25 cellular contexts compared by ENCODE assay signal in the genomic region with DNA sequence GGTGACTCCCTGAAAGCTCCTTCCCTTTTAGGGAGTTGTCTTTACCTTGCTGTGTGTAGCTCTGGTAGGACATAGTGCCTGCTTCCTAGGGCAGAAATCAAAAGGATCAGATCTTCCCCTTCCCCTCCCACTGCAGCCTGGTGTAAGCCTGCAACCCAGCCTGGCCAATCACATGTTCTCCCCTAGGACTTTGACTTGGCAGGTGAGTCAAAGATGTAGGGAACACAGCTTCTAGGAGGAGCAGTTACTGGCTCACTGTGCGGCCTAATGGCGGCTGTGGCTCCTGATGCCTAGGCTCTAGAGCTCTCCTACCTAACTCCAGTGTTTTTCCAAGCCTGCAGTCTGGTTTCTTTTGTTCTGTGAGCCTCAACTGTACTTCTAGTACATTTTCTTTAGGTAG.
"Had no signal": no experiment of that assay in that cellular context is flagged by ENCODE, and none has a peak within 500 bp of the region (broad histone marks: within the 10 kb centered on the region; RNA-seq: fewer than 3 reads in every experiment).

No MANE protein-coding gene starts in this region.

- H3K4me1 ChIP-seq: colonic mucosa, esophagus squamous epithelium, heart right ventricle had no signal

- H3K27ac ChIP-seq: colonic mucosa, epithelial cell of prostate, esophagus squamous epithelium, heart right ventricle had no signal

- DNase-seq: activated CD4-positive, alpha-beta T cell treated with anti-CD3 and anti-CD28 coated beads for 36 hours; activated CD4-positive, alpha-beta T cell treated with anti-CD3 and anti-CD28 coated beads, Interleukin-2, amount 50 U/mL, for 1 hour; activated CD4-positive, alpha-beta T cell treated with anti-CD3 and anti-CD28 coated beads, Interleukin-2, amount 50 U/mL, for 48 hours; activated CD4-positive, CD25-positive, alpha-beta regulatory T cell; activated CD4-positive, CD25-positive, alpha-beta regulatory T cell treated with anti-CD3 and anti-CD28 coated beads, Interleukin-2, amount 50 U/mL, for 72 hours; activated CD8-positive, alpha-beta memory T cell treated with anti-CD3 and anti-CD28 coated beads for 24 hours; activated CD8-positive, alpha-beta T cell treated with anti-CD3 and anti-CD28 coated beads for 36 hours; activated effector memory CD4-positive, alpha-beta T cell treated with Interleukin-2 at 50 U/mL for 16 hours; activated gamma-delta T cell treated with Interleukin-2 at 50 U/mL for 16 hours; activated naive CD4-positive, alpha-beta T cell treated with anti-CD3 and anti-CD28 coated beads, Interleukin-2, amount 50 U/mL, for 16 hours; activated naive CD4-positive, alpha-beta T cell treated with Interleukin-2 at 50 U/mL for 16 hours; activated T-cell treated with anti-CD3 and anti-CD28 coated beads, Interleukin-2, amount 50 U/mL, for 4 hours; amniotic stem cell; anterior cingulate cortex; central memory CD4-positive, alpha-beta T cell; cerebellar nuclear complex; colonic mucosa; effector CD8-positive, alpha-beta T cell; esophagus squamous epithelium; heart right ventricle; T-helper 1 cell; T-helper 2 cell had no signal

- H3K36me3 ChIP-seq: colonic mucosa, esophagus squamous epithelium, heart right ventricle had no signal

- H3K4me3 ChIP-seq: colonic mucosa, esophagus squamous epithelium, heart right ventricle had no signal

- H3K4me1 Mint-ChIP-seq: activated CD4-positive, alpha-beta T cell treated with anti-CD3 and anti-CD28 coated beads for 36 hours; activated T-helper 17 cell treated with anti-CD3 and anti-CD28 coated beads, Interleukin-2, amount 50 U/mL, for 72 hours had no signal

- H3K27ac Mint-ChIP-seq: activated CD4-positive, alpha-beta T cell treated with anti-CD3 and anti-CD28 coated beads for 36 hours; activated CD8-positive, alpha-beta T cell treated with anti-CD3 and anti-CD28 coated beads for 36 hours; activated naive CD8-positive, alpha-beta T cell; activated T-helper 17 cell treated with anti-CD3 and anti-CD28 coated beads, Interleukin-2, amount 50 U/mL, for 72 hours had no signal

- H3K27me3 Mint-ChIP-seq: activated CD8-positive, alpha-beta T cell treated with anti-CD3 and anti-CD28 coated beads for 36 hours; activated naive CD8-positive, alpha-beta T cell had no signal

- H3K9me3 Mint-ChIP-seq: activated CD8-positive, alpha-beta T cell treated with anti-CD3 and anti-CD28 coated beads for 36 hours; activated T-helper 17 cell treated with anti-CD3 and anti-CD28 coated beads, Interleukin-2, amount 50 U/mL, for 72 hours had no signal

- H3K9me3 ChIP-seq: colonic mucosa, esophagus squamous epithelium had no signal

- ATAC-seq: activated CD4-positive, alpha-beta T cell treated with anti-CD3 and anti-CD28 coated beads for 36 hours; activated CD8-positive, alpha-beta T cell treated with anti-CD3 and anti-CD28 coated beads for 36 hours; activated T-cell treated with anti-CD3 and anti-CD28 coated beads, Interleukin-2, amount 50 U/mL, for 4 hours; activated T-helper 17 cell treated with anti-CD3 and anti-CD28 coated beads, Interleukin-2, amount 50 U/mL, for 72 hours; heart right ventricle had no signal

- H3K4me3 Mint-ChIP-seq: activated CD4-positive, alpha-beta T cell treated with anti-CD3 and anti-CD28 coated beads for 36 hours; activated CD8-positive, alpha-beta T cell treated with anti-CD3 and anti-CD28 coated beads for 36 hours; activated naive CD8-positive, alpha-beta T cell; activated T-cell treated with anti-CD3 and anti-CD28 coated beads, Interleukin-2, amount 50 U/mL, for 4 hours; activated T-helper 17 cell treated with anti-CD3 and anti-CD28 coated beads, Interleukin-2, amount 50 U/mL, for 72 hours had no signal

- H3K36me3 Mint-ChIP-seq: activated naive CD8-positive, alpha-beta T cell had no signal

- H3K27me3 ChIP-seq: colonic mucosa, esophagus squamous epithelium, heart right ventricle had no signal
